ENCODE assay signal across 23 cellular contexts in genomic region chr6:40780626-40781025, GRCh38.
"Had no signal": no experiment of that assay in that cellular context is flagged by ENCODE, and none has a peak within 500 bp of the region (broad histone marks: within the 10 kb centered on the region; RNA-seq: fewer than 3 reads in every experiment).

No MANE protein-coding gene starts in this region.

- ATAC-seq: effector memory CD8-positive, alpha-beta T cell; esophagus mucosa; foreskin keratinocyte; gastroesophageal sphincter; heart left ventricle; heart right ventricle had no signal

- H3K27ac ChIP-seq: colonic mucosa, coronary artery, dorsolateral prefrontal cortex, epithelial cell of prostate, esophagus muscularis mucosa, esophagus squamous epithelium, foreskin keratinocyte, gastroesophageal sphincter, heart left ventricle, heart right ventricle had no signal

- H3K36me3 ChIP-seq: colonic mucosa, esophagus muscularis mucosa, esophagus squamous epithelium, gastroesophageal sphincter, heart left ventricle, heart right ventricle had no signal

- H3K4me1 ChIP-seq: colonic mucosa, esophagus muscularis mucosa, gastroesophageal sphincter had no signal

- DNase-seq: colonic mucosa; cortex of kidney; dermis blood vessel endothelial cell; dorsolateral prefrontal cortex; effector CD4-positive, alpha-beta T cell; effector CD8-positive, alpha-beta T cell; effector memory CD4-positive, alpha-beta T cell; effector memory CD8-positive, alpha-beta T cell; endodermal cell; erythroblast; esophagus squamous epithelium; foreskin fibroblast; foreskin keratinocyte; foreskin melanocyte; glutamatergic neuron; head of caudate nucleus; heart left ventricle; heart right ventricle had no signal

- H3K4me3 ChIP-seq: colonic mucosa, coronary artery, dorsolateral prefrontal cortex, esophagus muscularis mucosa, esophagus squamous epithelium, gastroesophageal sphincter, heart left ventricle, heart right ventricle had no signal

- H3K9me3 ChIP-seq: colonic mucosa, esophagus muscularis mucosa, esophagus squamous epithelium, gastroesophageal sphincter, heart left ventricle, heart right ventricle had no signal

- H3K27me3 ChIP-seq: colonic mucosa, esophagus squamous epithelium had no signal
